1 cellular context compared by ENCODE assay signal in genomic region chr20:62368303-62368628, GRCh38.
TF ChIP-seq lines count a peak whose summit lies in the region.

No MANE protein-coding gene starts in this region.

TF ChIP-seq in HCT116, 20 proteins besides CTCF, POLR2A, EP300 and RAD21 (continued from another document):
- TF ChIP-seq REST (IDR thresholded peaks at IDR 0.05; ENCODE audit: low read depth) (no peak), SP1 (IDR thresholded peaks at IDR 0.05; ENCODE audit: low read depth) (no peak), ATF3 (IDR thresholded peaks at IDR 0.05) (no peak), ZFX (IDR thresholded peaks at IDR 0.05) (no peak), ELF1 (IDR thresholded peaks at IDR 0.05; ENCODE audit: borderline replicate concordance, low read depth) (no peak)
